Comparison of ENCODE assay signal across 9 cellular contexts in the genomic region with DNA sequence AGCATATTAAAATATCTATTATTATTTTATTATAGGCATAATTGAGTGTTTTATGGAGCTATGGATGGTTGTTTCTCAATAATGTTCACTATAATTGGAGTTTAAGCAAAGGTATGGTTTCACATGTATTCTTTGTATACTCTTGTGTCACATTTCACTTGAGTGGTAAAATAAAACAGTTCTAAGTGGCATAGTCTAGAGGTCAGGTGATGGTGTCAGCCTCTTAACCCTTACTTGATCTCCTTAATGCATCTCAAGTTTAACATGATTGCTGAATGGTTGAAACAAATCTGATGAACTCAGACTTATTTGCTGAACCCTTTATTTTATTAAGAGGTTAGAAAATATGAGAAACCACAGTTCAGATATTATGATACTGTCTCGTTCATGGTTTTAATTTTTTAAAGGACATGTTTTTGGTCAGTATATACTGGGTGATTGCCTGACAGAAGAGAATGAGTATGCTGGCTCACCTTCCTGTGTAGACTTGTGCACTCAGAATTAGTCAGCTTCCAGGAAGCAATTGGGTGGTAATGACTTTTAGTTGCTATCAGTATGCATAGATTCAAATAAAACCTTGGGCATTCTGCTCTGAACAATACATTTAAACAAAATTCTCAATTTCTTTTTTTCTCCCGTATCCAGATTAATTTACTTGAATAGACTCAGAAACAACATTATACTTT. TPM values are rescaled to one million over a fixed set of nuclear protein-coding genes. Genes with fewer than 3 reads are reported as not detected.
DNase-seq lines count a peak whose midpoint lies in the region; ATAC-seq, FAIRE-seq and TF ChIP-seq lines count a peak whose summit lies in the region.
"Had no signal": no experiment of that assay in that cellular context is flagged by ENCODE, and none has a peak within 500 bp of the region (broad histone marks: within the 10 kb centered on the region; RNA-seq: fewer than 3 reads in every experiment).

No MANE protein-coding gene starts in this region.

- H3K27me3 ChIP-seq in K562 (ENCODE audit: control insufficient read depth in 2 of 2, insufficient read depth in 2 of 2, low read length in 2 of 2) (no peaks in the 10 kb centered on the region), neutrophil (no peaks in the 10 kb centered on the region), aorta (ENCODE audit: control insufficient read depth in 1 of 2, insufficient read depth in 2 of 2, low read length in 1 of 2) (no peaks in the 10 kb centered on the region)
- no peaks in the 10 kb centered on the region for H3K27me3 ChIP-seq in CD4-positive, alpha-beta memory T cell (ENCODE audit: insufficient read depth, low read length)

- 0 out of 4 replicates have a peak overlapping the region, but pooled peaks of 1 of the 2 experiments have one; percentile 38 for H3K9ac ChIP-seq in K562 (ENCODE audit: insufficient read depth in 1 of 2, low read depth in 2 of 2, low read length in 2 of 2)

- TF ChIP-seq EP300 in K562 (IDR thresholded peaks at IDR 0.05; ENCODE audit: low read length) = no peak

- POLR2A ChIA-PET in K562 (lab: Yijun Ruan, JAX) = no interaction called here
- POLR2A ChIA-PET in CD4-positive, alpha-beta memory T cell (lab: Charles Lee; ENCODE audit: partially characterized antibody) = no interaction called here

- H3K4me2 ChIP-seq in K562 (ENCODE audit: insufficient read depth, low read length) = no peak overlapping the region

- in situ Hi-C loops in K562 (cut with MboI) = no loop called here

- no peak overlapping the region for H2AFZ ChIP-seq in K562 (ENCODE audit: low read depth, low read length)

- H3K9me1 ChIP-seq in K562 (ENCODE audit: control insufficient read depth, insufficient read depth, low read length) = no peaks in the 10 kb centered on the region

- intact Hi-C loops in K562 (cut with micrococcal nuclease) = no loop called here
- intact Hi-C loops in CD4-positive, alpha-beta memory T cell (cut with micrococcal nuclease) = no loop called here
- intact Hi-C loops in aorta (cut with DNase I) = no loop called here

- H3K4me1 ChIP-seq in K562 (replicated peaks in 1 of 2; ENCODE audit: control insufficient read depth in 2 of 2, insufficient read depth in 2 of 2, low read length in 2 of 2) (peaks cover 0 to 7% of the 10 kb centered on the region in 2 experiments; a peak in 1 of 5 replicates), neutrophil (ENCODE audit: control insufficient read depth in 1 of 2, insufficient read depth in 1 of 2, low read depth in 1 of 2, low read length in 1 of 2) (peaks cover 11 to 17% of the 10 kb centered on the region in 2 experiments), aorta (ENCODE audit: control insufficient read depth in 1 of 2, insufficient read depth in 2 of 2, low read length in 2 of 2) (no peaks in the 10 kb centered on the region)
- peaks cover 6% of the 10 kb centered on the region for H3K4me1 ChIP-seq in CD4-positive, alpha-beta memory T cell (ENCODE audit: insufficient read depth, low read length)

- no peaks in the 10 kb centered on the region for H3K27me3 Mint-ChIP-seq in CD4-positive, alpha-beta memory T cell

- BruUV-seq in K562 (replicated peaks; lab: Mats Ljungman, UMichigan) = no TSS peak

- H3K79me2 ChIP-seq in K562 (ENCODE audit: control insufficient read depth, insufficient read depth, low read length) = peaks cover 6% of the 10 kb centered on the region; the same call in 1 of the 3 replicates

- H4K20me1 ChIP-seq in K562 (replicated peaks; ENCODE audit: control insufficient read depth, insufficient read depth, low read length) = no peaks in the 10 kb centered on the region

- TF ChIP-seq RAD21 in K562 (CRISPR knock-in tag; conservative IDR thresholded peaks at IDR 0.05 in 1 of 2, IDR thresholded peaks at IDR 0.05 in 1 of 2) = no peak

- no peak for TF ChIP-seq CTCF in K562 (IDR thresholded peaks at IDR 0.05 in 2 of 3, conservative IDR thresholded peaks at IDR 0.05 in 1 of 3; ENCODE audit: insufficient read depth in 2 of 3, low read depth in 1 of 3, low read length in 3 of 3)
- TF ChIP-seq CTCF in neutrophil (IDR thresholded peaks at IDR 0.05) = no peak

- 20% methylated on average over 1 of the region's 2 CpGs for WGBS in K562 (ENCODE audit: insufficient coverage, low coverage, missing lambda C conversion rate)
- 31 to 41% methylated on average over 2 of the region's 2 CpGs for WGBS in aorta, 2 donors

- DNase-seq in ELR (ENCODE audit: low read depth) (peak; percentile 88), K562 (ENCODE audit: extremely low read depth in 1 of 4, low spot score in 3 of 4) (peak in 2 of 4 experiments; percentile 22 to 41), aorta (no peak)
- no peak for DNase-seq in activated CD4-positive, alpha-beta T cell treated with anti-CD3 and anti-CD28 coated beads, Interleukin-2, amount 50 U/mL, for 48 hours
- no peak for DNase-seq in CD4-positive, alpha-beta memory T cell
- DNase-seq: right cardiac atrium had no signal

- no peak for FAIRE-seq in K562 (lab: Jason Lieb, UNC)

- ATAC-seq in HG03342 (IDR thresholded peaks at IDR 0.05; ENCODE audit: unreplicated experiment) (peak; percentile 51), K562 (peak; percentile 85), HG02852 (IDR thresholded peaks at IDR 0.05; ENCODE audit: unreplicated experiment) (no peak), aorta (ENCODE audit: low FRiP score) (no peak)

- H3K36me3 Mint-ChIP-seq in CD4-positive, alpha-beta memory T cell = peaks cover 0 to 4% of the 10 kb centered on the region in 2 donors

- H3K4me3 ChIP-seq in K562 (no peak overlapping the region), neutrophil (ENCODE audit: low read depth in 1 of 2, low read length in 1 of 2) (no peak overlapping the region), aorta (ENCODE audit: low read length in 2 of 2) (no peak overlapping the region)
- no peak overlapping the region for H3K4me3 ChIP-seq in CD4-positive, alpha-beta memory T cell (ENCODE audit: low read length in 2 of 2)

- H3K4me3 Mint-ChIP-seq in CD4-positive, alpha-beta memory T cell = no peak overlapping the region

- CTCF ChIA-PET in K562 (lab: Yijun Ruan, JAX; ENCODE audit: low intra/inter-chr PET ratio) = no interaction called here
- CTCF ChIA-PET in CD4-positive, alpha-beta memory T cell (lab: Charles Lee; ENCODE audit: partially characterized antibody) = no interaction called here

- H3K27ac Mint-ChIP-seq in CD4-positive, alpha-beta memory T cell = peak overlapping the region in 1 of 7 donors; percentile 24

- peaks cover 10 to 24% (median 17%) of the 10 kb centered on the region in 4 donors for H3K4me1 Mint-ChIP-seq in CD4-positive, alpha-beta memory T cell

- peaks cover 0 to 5% (median 4%) of the 10 kb centered on the region in 8 donors for H3K9me3 Mint-ChIP-seq in CD4-positive, alpha-beta memory T cell

- no peaks in the 10 kb centered on the region for H3K36me3 ChIP-seq in K562 (ENCODE audit: control insufficient read depth, insufficient read depth, low read length)
- no peaks in the 10 kb centered on the region for H3K36me3 ChIP-seq in neutrophil
- no peaks in the 10 kb centered on the region for H3K36me3 ChIP-seq in CD4-positive, alpha-beta memory T cell (ENCODE audit: insufficient read depth, low read length)
- H3K36me3 ChIP-seq in aorta (ENCODE audit: control insufficient read depth in 1 of 2, insufficient read depth in 2 of 2, low read length in 1 of 2) = no peaks in the 10 kb centered on the region

- H3K27ac ChIP-seq in K562 (ENCODE audit: extremely low read depth, low read depth, low read length) = peak overlapping the region; percentile 31; the same call in 1 of the 3 replicates
- peak overlapping the region; percentile 61 for H3K27ac ChIP-seq in neutrophil
- no peak overlapping the region for H3K27ac ChIP-seq in CD4-positive, alpha-beta memory T cell (ENCODE audit: low read depth, low read length)
- no peak overlapping the region for H3K27ac ChIP-seq in aorta (ENCODE audit: low read depth in 1 of 2, low read length in 2 of 2)

- TF ChIP-seq POLR2A in K562 (conservative IDR thresholded peaks at IDR 0.05) = no peak

- H3K9me3 ChIP-seq in K562 (replicated peaks; ENCODE audit: control insufficient read depth, insufficient read depth, low read depth, low read length) = no peaks in the 10 kb centered on the region
- H3K9me3 ChIP-seq in neutrophil = no peaks in the 10 kb centered on the region
- H3K9me3 ChIP-seq in CD4-positive, alpha-beta memory T cell (ENCODE audit: control insufficient read depth in 1 of 2, low read length in 2 of 2) = no peaks in the 10 kb centered on the region
- H3K9me3 ChIP-seq in aorta (ENCODE audit: control insufficient read depth, low read length) = no peaks in the 10 kb centered on the region

TF ChIP-seq in K562, 482 proteins besides CTCF, POLR2A, EP300 and RAD21 (continues in another document):
- TF ChIP-seq NFE2 (IDR thresholded peaks at IDR 0.05; ENCODE audit: low read depth) (peak; percentile 22; the same call in 1 of the 2 replicates), SMC3 (conservative IDR thresholded peaks at IDR 0.05; ENCODE audit: insufficient read depth, low read depth, low read length) (no peak), E2F3 (CRISPR knock-in tag; IDR thresholded peaks at IDR 0.05) (no peak), EHMT2 (IDR thresholded peaks at IDR 0.05) (no peak)

RNA-seq across cellular contexts. Expression of a gene that starts 51.6 kb away (rescaled TPM):
- total RNA-seq in K562 (2011; cell fraction: chromatin; rRNA removed; ENCODE audit: low replicate concordance) = 18.6 and 34.7 TPM in 2 replicates
- 9.0 and 14.1 TPM in 2 replicates for total RNA-seq in K562 (2011; cell fraction: nucleolus; rRNA removed)
- total RNA-seq in K562 (2011; cell fraction: nucleoplasm; rRNA removed) = 16.6 and 22.6 TPM in 2 replicates
- total RNA-seq in K562 (2014; rRNA removed) = 5.5 and 6.2 TPM in 2 replicates
- total RNA-seq in K562 (2014; rRNA removed; fragmentation: Illumina TruSeq; extraction: Trizol) = 8.7 and 9.8 TPM in 2 replicates
- total RNA-seq in K562 (2015; rRNA removed; fragmentation: Illumina TruSeq; extraction: Trizol) = 12.2 and 12.6 TPM in 2 replicates
- 14.1 and 15.0 TPM in 2 replicates for total RNA-seq in K562 (2021)
- polyA plus RNA-seq in K562 (2011; rRNA removed) = 4.9 and 5.9 TPM in 2 replicates
- polyA plus RNA-seq in K562 (2011; cell fraction: cytosol; rRNA removed) = 4.3 and 5.9 TPM in 2 replicates
- 15.3 and 16.6 TPM in 2 replicates for polyA plus RNA-seq in K562 (2011; cell fraction: nucleus; rRNA removed)
- 15.0 and 16.8 TPM in 2 replicates for polyA plus RNA-seq in K562 (2012)
- polyA plus RNA-seq in K562 (2014; fragmentation: Illumina TruSeq; extraction: Trizol) = 12.5 and 13.2 TPM in 2 replicates
- polyA plus RNA-seq in K562 (2014; fragmentation: Nextera tagmentation; extraction: Ambion mirVana) = 1 to 10 TPM; 3.4 to 3.9 TPM
- polyA plus RNA-seq in K562 (2014; rRNA removed) = 7.7 and 8.0 TPM in 2 replicates
- polyA minus RNA-seq in K562 (2011; rRNA and poly(A)+ RNA removed) = 17.9 and 19.0 TPM in 2 replicates
- polyA minus RNA-seq in K562 (2011; cell fraction: cytosol; rRNA and poly(A)+ RNA removed) = 6.0 and 7.1 TPM in 2 replicates
- polyA minus RNA-seq in K562 (2011; cell fraction: nucleus; rRNA and poly(A)+ RNA removed) = 12.0 and 14.1 TPM in 2 replicates
- total RNA-seq in CD4-positive, alpha-beta memory T cell = 10 to 100 TPM; 39.9 to 41.0 TPM
- polyA plus RNA-seq in CD4-positive, alpha-beta memory T cell = 10 to 100 TPM in 1 of 2 donors, 1 to 10 TPM in 1; 4.9 to 23.6 TPM
- total RNA-seq in aorta = 10 to 100 TPM; 54.8 to 73.5 TPM
- polyA plus RNA-seq in aorta = 10 to 100 TPM in 1 of 2 donors, 1 to 10 TPM in 1; 7.9 to 44.1 TPM

Comparison
In these comparisons a context has a peak if more than half of its experiments do, and no peak if none do; other contexts are left out.
1. ATAC-seq: peak in HG03342 (single experiment) and K562 (single experiment); none in HG02852 (single experiment) and aorta (single experiment).
2. H3K27ac ChIP-seq: peak in K562 (single experiment) and neutrophil (single experiment); none in CD4-positive, alpha-beta memory T cell (single experiment) and aorta (0 of 2).